Comparison of ENCODE assay signal across 19 cellular contexts in genomic region chr4:158858410-158859189, GRCh38.
DNase-seq lines count a peak whose midpoint lies in the region; ATAC-seq and TF ChIP-seq lines count a peak whose summit lies in the region.
"Had no signal": no experiment of that assay in that cellular context is flagged by ENCODE, and none has a peak within 500 bp of the region (broad histone marks: within the 10 kb centered on the region; RNA-seq: fewer than 3 reads in every experiment).

No MANE protein-coding gene starts in this region.

- H3K79me2 ChIP-seq in mammary epithelial cell (ENCODE audit: insufficient read depth, low read length), result no peaks in the 10 kb centered on the region

- H3K27me3 ChIP-seq in mammary epithelial cell (ENCODE audit: insufficient read depth, low read length), result no peaks in the 10 kb centered on the region
- H3K27me3 ChIP-seq in neutrophil, result no peaks in the 10 kb centered on the region
- no peaks in the 10 kb centered on the region for H3K27me3 ChIP-seq in ovary
- H3K27me3 ChIP-seq: Peyer's patch, right atrium auricular region, transverse colon had no signal

- CTCF ChIA-PET in mammary epithelial cell (lab: Charles Lee; ENCODE audit: low non-redundant PET), result no interaction called here

- 79% methylated on average over 6 of the region's 6 CpGs for WGBS in mammary epithelial cell (ENCODE audit: low coverage, missing lambda C conversion rate)
- 82 to 88% (median 83%) methylated on average over 6 of the region's 6 CpGs for WGBS in ovary, 3 donors

- ATAC-seq in GM21423 (IDR thresholded peaks at IDR 0.05; ENCODE audit: unreplicated experiment), result no peak
- no peak for ATAC-seq in HG03442 (IDR thresholded peaks at IDR 0.05; ENCODE audit: unreplicated experiment)
- ATAC-seq: activated CD4-positive, CD25-positive, alpha-beta regulatory T cell treated with anti-CD3 and anti-CD28 coated beads, Interleukin-2, amount 50 U/mL, for 24 hours; effector memory CD8-positive, alpha-beta T cell had no signal

- BruUV-seq in mammary epithelial cell (replicated peaks; lab: Mats Ljungman, UMichigan), result no TSS peak

- no peaks in the 10 kb centered on the region for H4K20me1 ChIP-seq in mammary epithelial cell (ENCODE audit: insufficient read depth, low read length)

- no peak overlapping the region for H3K9ac ChIP-seq in mammary epithelial cell (ENCODE audit: insufficient read depth, low read length)

- H3K4me1 ChIP-seq in mammary epithelial cell (ENCODE audit: insufficient read depth, low read length) (no peaks in the 10 kb centered on the region), neutrophil (ENCODE audit: control insufficient read depth in 1 of 2, insufficient read depth in 1 of 2, low read depth in 1 of 2, low read length in 1 of 2) (no peaks in the 10 kb centered on the region), ovary (ENCODE audit: insufficient read depth) (no peaks in the 10 kb centered on the region)
- H3K4me1 ChIP-seq: Peyer's patch, transverse colon had no signal

- dilution Hi-C loops in mammary epithelial cell (cut with HindIII; ENCODE audit: low sequenced_read_pairs), result no loop called here

- TF ChIP-seq EP300 in ovary (IDR thresholded peaks at IDR 0.05), result no peak

- in situ Hi-C loops in mammary epithelial cell (cut with MboI; ENCODE audit: low sequenced_read_pairs in 2 of 2), result loop anchor here (10.0 to 25.0 kb wide), 4 partner anchors 134 to 586 kb away; partner anchors contain the start of gene PPID (in 1 of the 2)

- TF ChIP-seq CTCF in LNCaP clone FGC (IDR thresholded peaks at IDR 0.05; ENCODE audit: control insufficient read depth, extremely low read depth, insufficient read depth), result no peak
- no peak for TF ChIP-seq CTCF in mammary epithelial cell (conservative IDR thresholded peaks at IDR 0.05 in 1 of 2, IDR thresholded peaks at IDR 0.05 in 1 of 2; ENCODE audit: extremely low read depth in 1 of 2, insufficient read depth in 1 of 2, low read depth in 1 of 2, low read length in 2 of 2)
- TF ChIP-seq CTCF in neutrophil (IDR thresholded peaks at IDR 0.05), result no peak
- no peak for TF ChIP-seq CTCF in ovary (IDR thresholded peaks at IDR 0.05)

- H3K27ac ChIP-seq in mammary epithelial cell (ENCODE audit: insufficient read depth, low read depth, low read length) (no peak overlapping the region), neutrophil (peak overlapping the region; percentile 59), ovary (no peak overlapping the region)
- H3K27ac ChIP-seq: C4-2B, Peyer's patch, right atrium auricular region had no signal

- H3K4me3 ChIP-seq in LNCaP clone FGC (ENCODE audit: low read depth, low read length) (no peak overlapping the region), mammary epithelial cell (replicated peaks in 1 of 3; ENCODE audit: insufficient read depth in 1 of 3, low read depth in 2 of 3, low read length in 3 of 3) (no peak overlapping the region), neutrophil (ENCODE audit: low read depth in 1 of 2, low read length in 1 of 2) (no peak overlapping the region), ovary (no peak overlapping the region)
- H3K4me3 ChIP-seq: Peyer's patch, right atrium auricular region, transverse colon had no signal

- H3K36me3 ChIP-seq in mammary epithelial cell (ENCODE audit: insufficient read depth, low read length), result peaks cover 2% of the 10 kb centered on the region
- peaks cover 4% of the 10 kb centered on the region for H3K36me3 ChIP-seq in neutrophil
- H3K36me3 ChIP-seq in ovary, result no peaks in the 10 kb centered on the region

- no peak overlapping the region for H3K4me2 ChIP-seq in mammary epithelial cell (ENCODE audit: insufficient read depth, low read depth, low read length)

- no peak for TF ChIP-seq POLR2A in ovary (IDR thresholded peaks at IDR 0.05)

- H3K9me3 ChIP-seq in mammary epithelial cell (replicated peaks; ENCODE audit: insufficient read depth, low read length), result no peaks in the 10 kb centered on the region
- H3K9me3 ChIP-seq in neutrophil, result no peaks in the 10 kb centered on the region
- H3K9me3 ChIP-seq in ovary, result no peaks in the 10 kb centered on the region
- H3K9me3 ChIP-seq: Peyer's patch, right atrium auricular region, transverse colon had no signal

- peak; percentile 17 for DNase-seq in COLO829 (ENCODE audit: low spot score)
- peak; percentile 70 for DNase-seq in LNCaP clone FGC (ENCODE audit: low read depth)
- peak; percentile 32 for DNase-seq in mammary epithelial cell
- no peak for DNase-seq in ovary
- DNase-seq in NCI-H2029 treated with DMSO at 0.1 percent for 48 hours (lab: John Stamatoyannopoulos, UW), result no peak
- DNase-seq: activated naive CD4-positive, alpha-beta T cell treated with anti-CD3 and anti-CD28 coated beads, Interleukin-2, amount 10 ng/mL, durations not matched to agents 7 days and 5 days; effector memory CD8-positive, alpha-beta T cell; NCI-H2081; NCI-H82; Peyer's patch; stimulated activated CD4-positive, alpha-beta T cell treated with anti-CD3 and anti-CD28 coated beads, Interleukin-2, amount 100 ng/mL, for 24 hours; T-helper 1 cell; transverse colon had no signal

- H2AFZ ChIP-seq in mammary epithelial cell (ENCODE audit: low read depth, low read length), result no peak overlapping the region

- intact Hi-C loops in mammary epithelial cell (cut with micrococcal nuclease), result loop anchor here (5.0 kb wide), 2 partner anchors 159 to 459 kb away; no protein-coding TSS in a partner anchor
- intact Hi-C loops in ovary (cut with DNase I), result loop anchor here (5.0 to 10.0 kb wide), 5 partner anchors 134 to 346 kb away; partner anchors contain the start of gene PPID (in 2 of the 4)

Comparison
In these comparisons a context has a peak if more than half of its experiments do, and no peak if none do; other contexts are left out.
1. DNase-seq: peak in COLO829 (single experiment), LNCaP clone FGC (single experiment) and mammary epithelial cell (single experiment); none in ovary (0 of 5) and NCI-H2029 treated with DMSO at 0.1 percent for 48 hours (single experiment).